ENCODE assay signal across 21 cellular contexts in genomic region chr1:29808141-29808995, GRCh38.
DNase-seq lines count a peak whose midpoint lies in the region; ATAC-seq lines count a peak whose summit lies in the region.
"Had no signal": no experiment of that assay in that cellular context is flagged by ENCODE, and none has a peak within 500 bp of the region (broad histone marks: within the 10 kb centered on the region; RNA-seq: fewer than 3 reads in every experiment).

No MANE protein-coding gene starts in this region.

- no peak for ATAC-seq in GM18517 (IDR thresholded peaks at IDR 0.05; ENCODE audit: unreplicated experiment)
- ATAC-seq: GM12878, GM23338, HepG2 had no signal

- CTCF ChIA-PET in activated CD4-positive, alpha-beta memory T cell treated with anti-CD3 and anti-CD28 coated beads for 36 hours (lab: Charles Lee), result no interaction called here

- H3K4me1 Mint-ChIP-seq in activated CD4-positive, alpha-beta memory T cell treated with anti-CD3 and anti-CD28 coated beads for 36 hours (ENCODE audit: low read depth), result no peaks in the 10 kb centered on the region

- H3K4me3 Mint-ChIP-seq in activated CD4-positive, alpha-beta memory T cell treated with anti-CD3 and anti-CD28 coated beads for 36 hours, result no peak overlapping the region
- H3K4me3 Mint-ChIP-seq: GM23338 had no signal

- peak; percentile 1 for DNase-seq in activated CD4-positive, alpha-beta T cell treated with anti-CD3 and anti-CD28 coated beads for 1 hour
- DNase-seq in activated CD4-positive, alpha-beta T cell treated with anti-CD3 and anti-CD28 coated beads for 4 hours, result no peak
- DNase-seq in D341Med (ENCODE audit: low spot score), result peak; percentile 3
- DNase-seq in iPS-NIHi7 (ENCODE audit: extremely low spot score), result peak; percentile 3
- DNase-seq in retina, result peak; percentile 1
- DNase-seq in HUDEP-2 (lab: John Stamatoyannopoulos, UW; ENCODE audit: unreplicated experiment in 76 of 76), result no peak
- no peak for DNase-seq in activated CD4-positive, alpha-beta memory T cell treated with anti-CD3 and anti-CD28 coated beads for 36 hours
- DNase-seq: 8988T, DMS 273 treated with DMSO at 0.1 percent for 48 hours, GDM1, NCI-H1048, NCI-H1436 treated with DMSO at 0.1 percent for 48 hours, NCI-H2029 treated with DMSO at 0.1 percent for 48 hours, NCI-H2171 treated with DMSO at 0.1 percent for 48 hours, NCI-H774, RPMI8226, SJCRH30 had no signal

- H3K27me3 Mint-ChIP-seq in activated CD4-positive, alpha-beta memory T cell treated with anti-CD3 and anti-CD28 coated beads for 36 hours, result peaks cover 4% of the 10 kb centered on the region

- H3K36me3 Mint-ChIP-seq in activated CD4-positive, alpha-beta memory T cell treated with anti-CD3 and anti-CD28 coated beads for 36 hours, result no peaks in the 10 kb centered on the region

- no peak overlapping the region for H3K27ac Mint-ChIP-seq in activated CD4-positive, alpha-beta memory T cell treated with anti-CD3 and anti-CD28 coated beads for 36 hours
- H3K27ac Mint-ChIP-seq: GM23338 had no signal

- intact Hi-C loops in activated CD4-positive, alpha-beta memory T cell treated with anti-CD3 and anti-CD28 coated beads for 36 hours (cut with micrococcal nuclease), result no loop called here

- POLR2A ChIA-PET in activated CD4-positive, alpha-beta memory T cell treated with anti-CD3 and anti-CD28 coated beads for 36 hours (lab: Charles Lee), result no interaction called here

- H3K9me3 Mint-ChIP-seq in activated CD4-positive, alpha-beta memory T cell treated with anti-CD3 and anti-CD28 coated beads for 36 hours, result no peaks in the 10 kb centered on the region
- H3K9me3 Mint-ChIP-seq: GM23338 had no signal

Comparison
In these comparisons a context has a peak if more than half of its experiments do, and no peak if none do; other contexts are left out.
1. DNase-seq: peak in activated CD4-positive, alpha-beta T cell treated with anti-CD3 and anti-CD28 coated beads for 1 hour (single experiment), D341Med (single experiment), iPS-NIHi7 (single experiment) and retina (single experiment); none in activated CD4-positive, alpha-beta T cell treated with anti-CD3 and anti-CD28 coated beads for 4 hours (0 of 2), HUDEP-2 (0 of 76) and activated CD4-positive, alpha-beta memory T cell treated with anti-CD3 and anti-CD28 coated beads for 36 hours (single experiment).